Comparison of ENCODE assay signal across 9 cellular contexts in the genomic region with DNA sequence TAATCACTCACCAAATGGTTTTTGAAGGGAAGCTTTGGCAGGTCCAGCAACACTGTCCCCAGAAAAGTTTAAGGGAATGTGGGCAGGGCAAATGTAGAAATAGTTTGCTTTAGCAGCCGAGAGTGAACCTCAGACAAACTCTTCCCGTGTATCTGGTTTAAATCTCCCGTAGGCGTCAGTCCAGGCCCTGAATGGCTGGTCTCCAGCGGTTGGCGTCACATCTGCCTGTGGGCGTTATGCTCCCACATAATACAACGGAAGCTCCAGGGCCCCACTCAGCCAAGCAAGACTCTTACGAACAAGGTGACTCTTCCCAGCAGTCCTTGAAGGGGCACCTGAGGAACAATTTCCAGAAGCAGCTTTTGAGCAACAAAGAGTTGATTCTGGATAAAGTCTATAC. TPM values are rescaled to one million over a fixed set of nuclear protein-coding genes. Genes with fewer than 3 reads are reported as not detected.
DNase-seq lines count a peak whose midpoint lies in the region; ATAC-seq and TF ChIP-seq lines count a peak whose summit lies in the region.
"Had no signal": no experiment of that assay in that cellular context is flagged by ENCODE, and none has a peak within 500 bp of the region (broad histone marks: within the 10 kb centered on the region; RNA-seq: fewer than 3 reads in every experiment).

No MANE protein-coding gene starts in this region.

- no peaks in the 10 kb centered on the region for H3K9me3 Mint-ChIP-seq in activated naive CD8-positive, alpha-beta T cell (ENCODE audit: low read depth)
- H3K9me3 Mint-ChIP-seq in activated naive CD8-positive, alpha-beta T cell treated with anti-CD3 and anti-CD28 coated beads for 36 hours = no peaks in the 10 kb centered on the region
- no peaks in the 10 kb centered on the region for H3K9me3 Mint-ChIP-seq in endodermal cell
- H3K9me3 Mint-ChIP-seq: activated naive CD4-positive, alpha-beta T cell treated with anti-CD3 and anti-CD28 coated beads, Interleukin-2, amount 50 U/mL, for 72 hours had no signal

- intact Hi-C loops in upper lobe of right lung (cut with DNase I) = no loop called here

- WGBS in endodermal cell (ENCODE audit: insufficient coverage in 1 of 2, insufficient read length in 1 of 2), 2 experiments = 94 to 96% methylated on average over 9 of the region's 9 CpGs

- no peaks in the 10 kb centered on the region for H3K27me3 Mint-ChIP-seq in activated naive CD8-positive, alpha-beta T cell
- no peaks in the 10 kb centered on the region for H3K27me3 Mint-ChIP-seq in activated naive CD8-positive, alpha-beta T cell treated with anti-CD3 and anti-CD28 coated beads for 36 hours
- no peaks in the 10 kb centered on the region for H3K27me3 Mint-ChIP-seq in endodermal cell (ENCODE audit: insufficient read depth)

- peak overlapping the region; percentile 27 for H3K4me3 Mint-ChIP-seq in activated naive CD8-positive, alpha-beta T cell
- no peak overlapping the region for H3K4me3 Mint-ChIP-seq in activated naive CD8-positive, alpha-beta T cell treated with anti-CD3 and anti-CD28 coated beads for 36 hours
- H3K4me3 Mint-ChIP-seq in endodermal cell = no peak overlapping the region

- peak overlapping the region; percentile 68 for H3K9ac ChIP-seq in endodermal cell (ENCODE audit: extremely low read depth, low read length, poor library complexity, severe bottlenecking)
- H3K9ac ChIP-seq in mucosa of stomach (ENCODE audit: low read length) = peak overlapping the region; percentile 81

- H3K4me3 ChIP-seq in endodermal cell (ENCODE audit: low read length) (peak overlapping the region; percentile 90), mucosa of stomach (ENCODE audit: low read length) (no peak overlapping the region), upper lobe of right lung (peak overlapping the region; percentile 58)

- H3K27ac Mint-ChIP-seq in activated naive CD8-positive, alpha-beta T cell = no peak overlapping the region
- no peak overlapping the region for H3K27ac Mint-ChIP-seq in activated naive CD8-positive, alpha-beta T cell treated with anti-CD3 and anti-CD28 coated beads for 36 hours
- H3K27ac Mint-ChIP-seq in endodermal cell = no peak overlapping the region
- H3K27ac Mint-ChIP-seq: activated naive CD4-positive, alpha-beta T cell treated with anti-CD3 and anti-CD28 coated beads, Interleukin-2, amount 50 U/mL, for 72 hours had no signal

- H3K4me1 ChIP-seq in endodermal cell (ENCODE audit: control insufficient read depth, insufficient read depth, low read length) (no peaks in the 10 kb centered on the region), mucosa of stomach (ENCODE audit: control insufficient read depth, insufficient read depth, low read length) (peaks cover 24% of the 10 kb centered on the region), upper lobe of right lung (peaks cover 24% of the 10 kb centered on the region)

- DNase-seq in activated naive CD8-positive, alpha-beta T cell treated with anti-CD3 and anti-CD28 coated beads for 36 hours = no peak
- DNase-seq in endodermal cell = no peak
- DNase-seq in upper lobe of right lung = no peak
- no peak for DNase-seq in mesenteric fat pad (ENCODE audit: low spot score)
- no peak for DNase-seq in NOMO-1 (lab: John Stamatoyannopoulos, UW; ENCODE audit: unreplicated experiment in 2 of 2)

- no peak for TF ChIP-seq CTCF in endodermal cell (conservative IDR thresholded peaks at IDR 0.05)
- TF ChIP-seq CTCF in upper lobe of right lung (IDR thresholded peaks at IDR 0.05) = no peak

- no peaks in the 10 kb centered on the region for H3K27me3 ChIP-seq in endodermal cell (ENCODE audit: control insufficient read depth, insufficient read depth, low read length, poor library complexity, severe bottlenecking)
- H3K27me3 ChIP-seq in mucosa of stomach (ENCODE audit: control insufficient read depth, insufficient read depth, low read length) = no peaks in the 10 kb centered on the region
- H3K27me3 ChIP-seq in upper lobe of right lung = no peaks in the 10 kb centered on the region

- ATAC-seq in upper lobe of right lung (no peak), HG03565 (IDR thresholded peaks at IDR 0.05; ENCODE audit: unreplicated experiment) (no peak)
- ATAC-seq: activated naive CD4-positive, alpha-beta T cell treated with anti-CD3 and anti-CD28 coated beads, Interleukin-2, amount 50 U/mL, for 72 hours had no signal

- H3K27ac ChIP-seq in endodermal cell (ENCODE audit: low read depth, low read length) (no peak overlapping the region), upper lobe of right lung (peak overlapping the region; percentile 93)

- H3K9me3 ChIP-seq in endodermal cell (ENCODE audit: control insufficient read depth, low read length) (no peaks in the 10 kb centered on the region), mucosa of stomach (ENCODE audit: control insufficient read depth, low read length) (no peaks in the 10 kb centered on the region), upper lobe of right lung (no peaks in the 10 kb centered on the region)

- H3K36me3 Mint-ChIP-seq in activated naive CD8-positive, alpha-beta T cell = no peaks in the 10 kb centered on the region
- no peaks in the 10 kb centered on the region for H3K36me3 Mint-ChIP-seq in activated naive CD8-positive, alpha-beta T cell treated with anti-CD3 and anti-CD28 coated beads for 36 hours
- H3K36me3 Mint-ChIP-seq in endodermal cell (ENCODE audit: low read depth) = no peaks in the 10 kb centered on the region
- H3K36me3 Mint-ChIP-seq: activated naive CD4-positive, alpha-beta T cell treated with anti-CD3 and anti-CD28 coated beads, Interleukin-2, amount 50 U/mL, for 72 hours had no signal

- peaks cover 2% of the 10 kb centered on the region for H3K4me1 Mint-ChIP-seq in activated naive CD8-positive, alpha-beta T cell (ENCODE audit: low read depth)
- H3K4me1 Mint-ChIP-seq in activated naive CD8-positive, alpha-beta T cell treated with anti-CD3 and anti-CD28 coated beads for 36 hours = no peaks in the 10 kb centered on the region
- H3K4me1 Mint-ChIP-seq in endodermal cell = peaks cover 4% of the 10 kb centered on the region

- H3K36me3 ChIP-seq in endodermal cell (ENCODE audit: control insufficient read depth, insufficient read depth, low read length) (no peaks in the 10 kb centered on the region), mucosa of stomach (ENCODE audit: control insufficient read depth, insufficient read depth, low read length) (no peaks in the 10 kb centered on the region), upper lobe of right lung (no peaks in the 10 kb centered on the region)

RNA-seq across cellular contexts. Expression of a gene that starts 0.9 kb away (rescaled TPM):
- total RNA-seq in activated naive CD8-positive, alpha-beta T cell treated with anti-CD3 and anti-CD28 coated beads for 36 hours = under 1 TPM; 0.40 to 0.56 TPM
- total RNA-seq in endodermal cell = 1 to 10 TPM; 2.3 to 2.7 TPM
- polyA plus RNA-seq in endodermal cell (2013, experiment 1 of 2) = 1.1 TPM
- 1.4 TPM for polyA plus RNA-seq in endodermal cell (2013, experiment 2 of 2)
- total RNA-seq in upper lobe of right lung = 4.5 TPM
- total RNA-seq in mesenteric fat pad = 3.1 TPM

RNA-seq across cellular contexts. Expression of a gene that starts 6.6 kb away (rescaled TPM):
- 10 to 100 TPM; 27.7 to 29.0 TPM for total RNA-seq in activated naive CD8-positive, alpha-beta T cell treated with anti-CD3 and anti-CD28 coated beads for 36 hours
- total RNA-seq in endodermal cell (10 to 100 TPM; 21.4 to 26.0 TPM), upper lobe of right lung (15.3 TPM), mesenteric fat pad (9.1 TPM)
- 40.1 TPM for polyA plus RNA-seq in endodermal cell (2013, experiment 1 of 2)
- polyA plus RNA-seq in endodermal cell (2013, experiment 2 of 2) = 49.2 TPM

RNA-seq across cellular contexts. Expression of a gene that starts 19.1 kb away (rescaled TPM):
- total RNA-seq in activated naive CD8-positive, alpha-beta T cell treated with anti-CD3 and anti-CD28 coated beads for 36 hours = 10 to 100 TPM; 15.5 to 16.7 TPM
- total RNA-seq in endodermal cell (10 to 100 TPM; 18.7 to 34.6 TPM), upper lobe of right lung (33.4 TPM), mesenteric fat pad (27.9 TPM)
- polyA plus RNA-seq in endodermal cell (2013, experiment 1 of 2) = 19.2 TPM
- 14.4 TPM for polyA plus RNA-seq in endodermal cell (2013, experiment 2 of 2)

RNA-seq across cellular contexts. Expression of a gene that starts 56.5 kb away (rescaled TPM):
- total RNA-seq in activated naive CD8-positive, alpha-beta T cell treated with anti-CD3 and anti-CD28 coated beads for 36 hours = 10 to 100 TPM; 50.1 to 50.9 TPM
- total RNA-seq in endodermal cell (10 to 100 TPM; 74.1 to 97.5 TPM), upper lobe of right lung (78.1 TPM), mesenteric fat pad (105 TPM)
- polyA plus RNA-seq in endodermal cell (2013, experiment 1 of 2) = 74.8 TPM
- 60.7 TPM for polyA plus RNA-seq in endodermal cell (2013, experiment 2 of 2)
